In genomic region chr20:354298-354977, GRCh38 we compare ENCODE assay signal across 8 cellular contexts. TPM values are rescaled to one million over a fixed set of nuclear protein-coding genes. Genes with fewer than 3 reads are reported as not detected.
DNase-seq lines count a peak whose midpoint lies in the region; ATAC-seq and TF ChIP-seq lines count a peak whose summit lies in the region.

No MANE protein-coding gene starts in this region.

- peaks cover 2% of the 10 kb centered on the region for H3K36me3 Mint-ChIP-seq in chondrocyte (ENCODE audit: low read depth)

- H3K9me3 ChIP-seq in liver (ENCODE audit: control insufficient read depth in 4 of 4, low read length in 3 of 4), result no peaks in the 10 kb centered on the region

- DNase-seq in AG08396 (ENCODE audit: low spot score) (peak; percentile 87), NCI-H460 (ENCODE audit: extremely low read depth, low read depth) (peak; percentile 85), chondrocyte (ENCODE audit: low spot score) (no peak)
- DNase-seq in activated CD4-positive, alpha-beta T cell treated with anti-CD3 and anti-CD28 coated beads for 1 hour, result peak; percentile 75
- peak; percentile 57 to 70 (median 66) for DNase-seq in stimulated activated CD4-positive, alpha-beta T cell treated with anti-CD3 and anti-CD28 coated beads, TNF-alpha, amount 100 ng/mL, for 48 hours (ENCODE audit: low read depth in 3 of 3)

- H3K4me1 ChIP-seq in liver (ENCODE audit: control insufficient read depth in 4 of 4, insufficient read depth in 4 of 4, low read length in 3 of 4), result peaks cover 0 to 10% (median 2%) of the 10 kb centered on the region in 4 donors

- no peak overlapping the region for H3K27ac ChIP-seq in liver (ENCODE audit: low read depth in 1 of 2, low read length in 2 of 2)

- TF ChIP-seq CTCF in chondrocyte (IDR thresholded peaks at IDR 0.05) (peak; percentile 97), liver (IDR thresholded peaks at IDR 0.05; ENCODE audit: low read depth, low read length, missing input control) (peak; percentile 96)

- no peak overlapping the region for H3K9ac ChIP-seq in liver (ENCODE audit: low read depth in 1 of 2, low read length in 2 of 2)

- ATAC-seq in GM18909 (IDR thresholded peaks at IDR 0.05; ENCODE audit: poor library complexity, unreplicated experiment) (peak; percentile 87), HG03175 (IDR thresholded peaks at IDR 0.05; ENCODE audit: unreplicated experiment) (peak; percentile 93)

- peaks cover 14% of the 10 kb centered on the region for H3K4me1 Mint-ChIP-seq in chondrocyte (ENCODE audit: low read depth)

- H3K36me3 ChIP-seq in liver (ENCODE audit: control insufficient read depth in 4 of 4, insufficient read depth in 3 of 4, low read depth in 1 of 4, low read length in 3 of 4), result no peaks in the 10 kb centered on the region

- no peak overlapping the region for H3K27ac Mint-ChIP-seq in chondrocyte (ENCODE audit: unreplicated experiment)

- H3K9me3 Mint-ChIP-seq in chondrocyte (ENCODE audit: low read depth), result no peaks in the 10 kb centered on the region

- 12% methylated on average over 14 of the region's 14 CpGs for WGBS in liver

- peak; percentile 99 for TF ChIP-seq RAD21 in liver (IDR thresholded peaks at IDR 0.05)

- H3K27me3 Mint-ChIP-seq in chondrocyte (ENCODE audit: low read depth), result no peaks in the 10 kb centered on the region

- H3K4me3 ChIP-seq in liver (ENCODE audit: low read depth in 1 of 3, low read length in 3 of 3), result no peak overlapping the region

- H3K27me3 ChIP-seq in liver (ENCODE audit: control insufficient read depth in 4 of 4, insufficient read depth in 4 of 4, low read length in 3 of 4), result no peaks in the 10 kb centered on the region

- H3K4me3 Mint-ChIP-seq in chondrocyte (ENCODE audit: unreplicated experiment), result no peak overlapping the region

TF ChIP-seq in liver, 16 proteins besides CTCF, POLR2A, EP300 and RAD21:
- peak in 1 of 2 donors; percentile 8 for TF ChIP-seq RXRA (IDR thresholded peaks at IDR 0.05)
- no peak for TF ChIP-seq GABPA (IDR thresholded peaks at IDR 0.05 in 1 of 2, conservative IDR thresholded peaks at IDR 0.05 in 1 of 2)
- no peak for TF ChIP-seq MAX (IDR thresholded peaks at IDR 0.05)
- TF ChIP-seq TAF1 (conservative IDR thresholded peaks at IDR 0.05), result no peak
- no peak for TF ChIP-seq ZBTB33 (IDR thresholded peaks at IDR 0.05)
- TF ChIP-seq JUND (IDR thresholded peaks at IDR 0.05), result no peak
- no peak for TF ChIP-seq YY1 (IDR thresholded peaks at IDR 0.05)
- TF ChIP-seq NR2F2 (IDR thresholded peaks at IDR 0.05), result peak; percentile 9
- TF ChIP-seq HNF4G (IDR thresholded peaks at IDR 0.05), result no peak

RNA-seq across cellular contexts. Expression of gene NRSN2, which starts 7.5 kb away (rescaled TPM):
- total RNA-seq in NCI-H460 (2014; rRNA removed; shearing (Covaris generic)), result 16.3 and 26.4 TPM in 2 replicates
- 21.1 and 38.7 TPM in 2 replicates for polyA plus RNA-seq in NCI-H460 (2014; cell fraction: nucleus; rRNA removed)
- total RNA-seq in chondrocyte (72.1 to 77.1 TPM (median 73.2 TPM) in 3 replicates), liver (10 to 100 TPM in 1 of 2 donors, 1 to 10 TPM in 1; 1.9 to 12.0 TPM)
- polyA plus RNA-seq in liver, result 1 to 10 TPM; 3.5 to 6.0 TPM

RNA-seq across cellular contexts. Expression of gene TRIB3, which starts 26.1 kb away (rescaled TPM):
- 433 and 534 TPM in 2 replicates for total RNA-seq in NCI-H460 (2014; rRNA removed; shearing (Covaris generic))
- polyA plus RNA-seq in NCI-H460 (2014; cell fraction: nucleus; rRNA removed), result 226 and 259 TPM in 2 replicates
- total RNA-seq in chondrocyte (7.0 to 141 TPM (median 137 TPM) in 3 replicates), liver (10 to 100 TPM in 1 of 2 donors, 1 to 10 TPM in 1; 4.8 to 36.3 TPM)
- polyA plus RNA-seq in liver, result 10 to 100 TPM; 41.2 to 63.1 TPM

RNA-seq across cellular contexts. Expression of gene SOX12, which starts 29.1 kb away (rescaled TPM):
- total RNA-seq in NCI-H460 (2014; rRNA removed; shearing (Covaris generic)), result 11.0 and 11.1 TPM in 2 replicates
- 10.2 and 20.4 TPM in 2 replicates for polyA plus RNA-seq in NCI-H460 (2014; cell fraction: nucleus; rRNA removed)
- total RNA-seq in chondrocyte, result 34.3 to 40.4 TPM (median 39.6 TPM) in 3 replicates
- total RNA-seq in liver, result 1 to 10 TPM in 1 of 2 donors, under 1 TPM in 1; 0.67 to 4.2 TPM
- polyA plus RNA-seq in liver, result 1 to 10 TPM; 1.3 to 2.0 TPM

RNA-seq across cellular contexts. Expression of gene RBCK1, which starts 53.7 kb away (rescaled TPM):
- total RNA-seq in NCI-H460 (2014; rRNA removed; shearing (Covaris generic)), result 211 and 227 TPM in 2 replicates
- polyA plus RNA-seq in NCI-H460 (2014; cell fraction: nucleus; rRNA removed), result 224 and 242 TPM in 2 replicates
- 84.1 to 95.5 TPM (median 94.3 TPM) in 3 replicates for total RNA-seq in chondrocyte
- 10 to 100 TPM; 18.0 to 48.3 TPM for total RNA-seq in liver
- polyA plus RNA-seq in liver, result 10 to 100 TPM; 61.3 to 62.6 TPM

RNA-seq across cellular contexts. Expression of gene ZCCHC3, which starts 57.1 kb away (rescaled TPM):
- total RNA-seq in NCI-H460 (2014; rRNA removed; shearing (Covaris generic)), result 18.8 and 20.9 TPM in 2 replicates
- polyA plus RNA-seq in NCI-H460 (2014; cell fraction: nucleus; rRNA removed), result 10.6 and 14.5 TPM in 2 replicates
- 17.2 to 18.6 TPM (median 17.4 TPM) in 3 replicates for total RNA-seq in chondrocyte
- 10 to 100 TPM in 1 of 2 donors, 1 to 10 TPM in 1; 6.2 to 22.1 TPM for total RNA-seq in liver
- polyA plus RNA-seq in liver, result 1 to 10 TPM; 2.4 to 5.0 TPM
